ENCODE assay signal across 10 cellular contexts in the genomic region with DNA sequence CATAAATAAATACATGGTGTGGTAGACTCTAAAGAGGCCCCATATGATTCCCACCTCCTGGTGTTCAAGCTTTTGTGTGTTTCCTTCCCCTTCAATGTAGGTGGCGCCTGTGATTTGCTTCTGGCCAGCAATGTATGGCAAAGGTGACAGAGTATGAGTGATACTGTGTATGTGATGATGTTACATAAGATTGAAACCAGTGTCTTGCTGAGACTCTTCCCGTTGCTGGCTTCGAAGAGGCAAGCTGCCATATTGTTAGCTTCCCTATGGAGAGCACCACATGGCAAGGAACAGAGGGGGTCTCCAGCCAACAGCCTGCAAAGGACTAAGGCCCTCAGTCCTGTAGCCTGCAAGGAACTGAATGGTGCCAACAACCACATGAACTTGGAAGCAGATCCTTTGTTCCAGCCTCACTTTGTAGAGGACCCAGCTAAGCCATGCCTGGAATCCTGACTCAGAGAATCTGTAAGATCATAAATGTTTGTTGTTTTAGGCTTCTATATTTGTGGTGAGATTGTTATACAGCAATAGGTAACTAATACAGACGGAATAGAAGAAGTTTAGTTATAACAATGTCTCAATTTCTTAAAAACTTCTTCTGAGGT. TPM values are rescaled to one million over a fixed set of nuclear protein-coding genes. Genes with fewer than 3 reads are reported as not detected.
A peak's percentile ranks its signal among the peaks of the same experiment; 100 is the strongest.
DNase-seq lines count a peak whose midpoint lies in the region; ATAC-seq, FAIRE-seq and TF ChIP-seq lines count a peak whose summit lies in the region.
"Had no signal": no experiment of that assay in that cellular context is flagged by ENCODE, and none has a peak within 500 bp of the region (broad histone marks: within the 10 kb centered on the region; RNA-seq: fewer than 3 reads in every experiment).

No MANE protein-coding gene starts in this region.

- no peaks in the 10 kb centered on the region for H3K9me3 ChIP-seq in OCI-LY7 (ENCODE audit: low read length)
- H3K9me3 ChIP-seq: HAP-1 had no signal

- FAIRE-seq in urothelium cell line (lab: Jason Lieb, UNC): no peak

- peaks cover 14% of the 10 kb centered on the region for H3K4me1 ChIP-seq in OCI-LY7 (ENCODE audit: insufficient read depth, low read length, poor library complexity, severe bottlenecking)

- peaks cover 8% of the 10 kb centered on the region for H3K36me3 ChIP-seq in OCI-LY7 (ENCODE audit: insufficient read depth, low read length)
- H3K36me3 ChIP-seq: HAP-1 had no signal

- no peak overlapping the region for H3K4me3 ChIP-seq in OCI-LY7 (ENCODE audit: low read depth, low read length, poor library complexity, severe bottlenecking)

- H3K27ac ChIP-seq in OCI-LY7 (ENCODE audit: low read depth, low read length, poor library complexity, severe bottlenecking): no peak overlapping the region

- BruUV-seq in OCI-LY7 (replicated peaks; lab: Mats Ljungman, UMichigan): no TSS peak

- peak; percentile 16 for TF ChIP-seq CTCF in GM13977 (IDR thresholded peaks at IDR 0.05; ENCODE audit: extremely low read depth, insufficient read depth, missing control alignments)
- peak; percentile 52 for TF ChIP-seq CTCF in OCI-LY7 (conservative IDR thresholded peaks at IDR 0.05; ENCODE audit: low read length)

- in situ Hi-C loops in GM13977 (cut with MboI; ENCODE audit: low pct_unique_long_range_greater_than_20kb, low sequenced_read_pairs, unreplicated experiment): loop anchor here (25.0 kb wide), 1 partner anchor 191 kb away; no protein-coding TSS in a partner anchor

- peaks cover 41% of the 10 kb centered on the region for H3K79me2 ChIP-seq in OCI-LY7 (ENCODE audit: insufficient read depth, low read depth, low read length)

- H2AFZ ChIP-seq in OCI-LY7 (ENCODE audit: low read length): no peak overlapping the region

- peak overlapping the region; percentile 89 for H3K4me2 ChIP-seq in OCI-LY7 (ENCODE audit: low read length)

- ATAC-seq in HG02610 (IDR thresholded peaks at IDR 0.05; ENCODE audit: unreplicated experiment): no peak

- POLR2A ChIA-PET in OCI-LY7 (lab: Charles Lee): interaction anchor here (0.6 to 1.0 kb wide), 5 partner anchors 29 to 590 kb away, joined by 3 to 7 read pairs (median 4); no protein-coding TSS in a partner anchor

- CTCF ChIA-PET in OCI-LY7 (lab: Charles Lee; ENCODE audit: unreplicated experiment): interaction anchor here (1.3 kb wide), 1 partner anchor 208 kb away, joined by 3 read pairs; a partner anchor contains a TSS

- no peaks in the 10 kb centered on the region for H3K9me2 ChIP-seq in OCI-LY7 (ENCODE audit: insufficient read depth, low read length)

- DNase-seq in CD1c-positive myeloid dendritic cell (ENCODE audit: extremely low spot score) (peak; percentile 58), GM13977 (ENCODE audit: low spot score) (peak; percentile 34), OCI-LY7 (ENCODE audit: low spot score) (peak; percentile 40), fibroblast of gingiva (ENCODE audit: low read depth) (peak; percentile 26), head of caudate nucleus (no peak), NCI-H1092 treated with DMSO at 0.1 percent for 48 hours (lab: John Stamatoyannopoulos, UW) (no peak), urothelium cell line (ENCODE audit: low spot score) (no peak)
- DNase-seq: activated effector memory CD4-positive, alpha-beta T cell treated with Interleukin-2 at 50 U/mL for 16 hours had no signal

- H4K20me1 ChIP-seq in OCI-LY7 (ENCODE audit: insufficient read depth, low read length): peaks cover 20% of the 10 kb centered on the region

- intact Hi-C loops in OCI-LY7 (cut with micrococcal nuclease; ENCODE audit: unreplicated experiment): no loop called here
- intact Hi-C loops in head of caudate nucleus (cut with DNase I): loop anchor here (10.0 kb wide), 1 partner anchor 214 kb away; no protein-coding TSS in a partner anchor

RNA-seq across cellular contexts. Expression of a gene that starts 1.7 kb away (rescaled TPM):
- 28.1 and 44.7 TPM in 2 replicates for total RNA-seq in OCI-LY7 (2014; rRNA removed; shearing (Covaris generic))
- total RNA-seq in OCI-LY7 (2022): 47.1 and 47.6 TPM in 2 replicates

Comparison
In these comparisons a context has a peak if more than half of its experiments do, and no peak if none do; other contexts are left out.
1. DNase-seq: peak in CD1c-positive myeloid dendritic cell (single experiment), GM13977 (single experiment), OCI-LY7 (single experiment) and fibroblast of gingiva (single experiment); none in head of caudate nucleus (0 of 42), NCI-H1092 treated with DMSO at 0.1 percent for 48 hours (single experiment) and urothelium cell line (single experiment).